In genomic region chr20:63215101-63216040, GRCh38 we compare ENCODE assay signal across 8 cellular contexts. TPM values are rescaled to one million over a fixed set of nuclear protein-coding genes. Genes with fewer than 3 reads are reported as not detected.
DNase-seq lines count a peak whose midpoint lies in the region; ATAC-seq, FAIRE-seq and TF ChIP-seq lines count a peak whose summit lies in the region.

No MANE protein-coding gene starts in this region.

- CTCF ChIA-PET in HepG2 (lab: Yijun Ruan, JAX; ENCODE audit: low intra/inter-chr PET ratio, low total read pairs) = interaction anchor here (0.8 to 2.8 kb wide), 2 partner anchors 32 to 159 kb away, joined by 3 to 18 read pairs; no protein-coding TSS in a partner anchor

- H3K27ac Mint-ChIP-seq in central memory CD8-positive, alpha-beta T cell (ENCODE audit: low read depth) = peak overlapping the region; percentile 92

- peak overlapping the region; percentile 45 for H3K4me3 ChIP-seq in GM12875 (ENCODE audit: low read depth, low read length)
- peak overlapping the region; percentile 74 to 97 (median 80) for H3K4me3 ChIP-seq in HepG2 (replicated peaks in 1 of 3; ENCODE audit: insufficient read depth in 1 of 3, low read depth in 2 of 3, low read length in 3 of 3)

- BruUV-seq in HepG2 (replicated peaks; lab: Mats Ljungman, UMichigan) = TSS peak; percentile 69

- TF ChIP-seq RAD21 in HepG2 (CRISPR knock-in tag; IDR thresholded peaks at IDR 0.05) = peak; percentile 69

- in situ Hi-C loops in HepG2 (cut with HindIII; ENCODE audit: extremely low pct_ligation_motif_present, low pct_unique_long_range_greater_than_20kb) = no loop called here

- peak; percentile 4 to 46; a peak in 1 of 4 replicates for TF ChIP-seq POLR2A in HepG2 (IDR thresholded peaks at IDR 0.05; ENCODE audit: insufficient read depth in 1 of 2, low read depth in 2 of 2, low read length in 2 of 2)

- H3K4me1 ChIP-seq in HepG2 (ENCODE audit: insufficient read depth, low read length) = peaks cover 69% of the 10 kb centered on the region

- H3K4me3 Mint-ChIP-seq in central memory CD8-positive, alpha-beta T cell = peak overlapping the region; percentile 87

- H3K4me1 Mint-ChIP-seq in central memory CD8-positive, alpha-beta T cell = peaks cover 54% of the 10 kb centered on the region

- H3K4me2 ChIP-seq in HepG2 (ENCODE audit: low read depth, low read length) = peak overlapping the region; percentile 84

- H3K9me3 Mint-ChIP-seq in central memory CD8-positive, alpha-beta T cell = no peaks in the 10 kb centered on the region

- no peak for FAIRE-seq in RCC 7860 (lab: Jason Lieb, UNC)
- FAIRE-seq in HepG2 (lab: Jason Lieb, UNC) = peak; percentile 92

- H3K79me2 ChIP-seq in HepG2 (ENCODE audit: insufficient read depth, low read length) = peaks cover 50% of the 10 kb centered on the region

- H3K27ac ChIP-seq in HepG2 (ENCODE audit: extremely low read length, insufficient read depth, low read length) (peak overlapping the region; percentile 70), substantia nigra (ENCODE audit: low read depth, low read length, poor library complexity, severe bottlenecking) (peak overlapping the region; percentile 61)

- peak overlapping the region; percentile 97 for H3K9ac ChIP-seq in HepG2 (ENCODE audit: insufficient read depth, low read depth, low read length)

- H3K36me3 Mint-ChIP-seq in central memory CD8-positive, alpha-beta T cell (ENCODE audit: insufficient read depth) = peaks cover 20% of the 10 kb centered on the region

- H3K9me3 ChIP-seq in HepG2 (ENCODE audit: low read length) = no peaks in the 10 kb centered on the region

- H3K27me3 Mint-ChIP-seq in central memory CD8-positive, alpha-beta T cell = no peaks in the 10 kb centered on the region

- 2% methylated on average over 52 of the region's 81 CpGs for WGBS in HepG2 (ENCODE audit: low lambda C conversion rate)

- no peak overlapping the region for H2AFZ ChIP-seq in HepG2 (ENCODE audit: low read length)

- intact Hi-C loops in HepG2 (cut with micrococcal nuclease; ENCODE audit: unreplicated experiment) = loop anchor here (5.0 kb wide), 1 partner anchor 33 kb away; no protein-coding TSS in a partner anchor

- TF ChIP-seq EP300 in HepG2 (IDR thresholded peaks at IDR 0.05; ENCODE audit: low read depth in 2 of 2, low read length in 2 of 2) (no peak), HepG2 (CRISPR knock-in tag; IDR thresholded peaks at IDR 0.05; ENCODE audit: borderline replicate concordance) (no peak)

- ATAC-seq in HG03103 (IDR thresholded peaks at IDR 0.05; ENCODE audit: low read depth, unreplicated experiment) (peak; percentile 22), HepG2 (peak; percentile 61), HG02981 (IDR thresholded peaks at IDR 0.05; ENCODE audit: unreplicated experiment) (no peak)
- no peak for ATAC-seq in central memory CD8-positive, alpha-beta T cell (replicated peaks; ENCODE audit: extremely low read depth, poor library complexity, severe bottlenecking)

- POLR2A ChIA-PET in HepG2 (lab: Yijun Ruan, JAX) = interaction anchor here (0.5 to 1.8 kb wide), 5 partner anchors 9 to 495 kb away, joined by 3 to 8 read pairs (median 4); partner anchors contain the start of gene ARFGAP1

- peaks cover 46% of the 10 kb centered on the region for H4K20me1 ChIP-seq in HepG2 (ENCODE audit: insufficient read depth, low read length)

- TF ChIP-seq CTCF in GM12875 (IDR thresholded peaks at IDR 0.05; ENCODE audit: borderline replicate concordance, insufficient read depth, low read depth, low read length) = peak; percentile 35; the same call in 1 of the 2 replicates
- TF ChIP-seq CTCF in HepG2 (CRISPR knock-in tag; IDR thresholded peaks at IDR 0.05) = peak; percentile 90

- DNase-seq in AG20443 (ENCODE audit: low spot score) = peak; percentile 83
- DNase-seq in RCC 7860 (ENCODE audit: low spot score) = peak; percentile 54
- no peak for DNase-seq in central memory CD8-positive, alpha-beta T cell (ENCODE audit: low spot score in 2 of 2)
- DNase-seq in HepG2 (ENCODE audit: low spot score) = peak; percentile 79
- peak in 6 of 49 donors; percentile 52 to 67 (median 56) for DNase-seq in substantia nigra (lab: John Stamatoyannopoulos, UW)

- H3K36me3 ChIP-seq in HepG2 (replicated peaks in 1 of 2; ENCODE audit: control insufficient read depth in 1 of 2, insufficient read depth in 2 of 2, low read length in 2 of 2) = peaks cover 22 to 43% of the 10 kb centered on the region in 2 experiments

- H3K27me3 ChIP-seq in HepG2 (ENCODE audit: control insufficient read depth in 1 of 2, insufficient read depth in 2 of 2, low read length in 2 of 2) = peaks cover 13 to 29% of the 10 kb centered on the region in 2 experiments; a peak in 4 of 5 replicates

RNA-seq across cellular contexts. Expression of gene YTHDF1, which starts 0.6 kb away (rescaled TPM):
- 37.7 and 39.8 TPM in 2 replicates for total RNA-seq in HepG2 (2016; rRNA removed; fragmentation: Illumina TruSeq; extraction: Trizol)
- total RNA-seq in HepG2 (2016; cell fraction: cytosol; rRNA removed; fragmentation: Illumina TruSeq; extraction: Trizol; ENCODE audit: low read depth) = 15.1 and 15.2 TPM in 2 replicates
- 35.8 and 37.7 TPM in 2 replicates for total RNA-seq in HepG2 (2016; cell fraction: insoluble cytoplasmic fraction; rRNA removed; fragmentation: Illumina TruSeq; extraction: Trizol)
- total RNA-seq in HepG2 (2016; cell fraction: membrane; rRNA removed; fragmentation: Illumina TruSeq; extraction: Trizol) = 41.8 and 42.4 TPM in 2 replicates
- total RNA-seq in HepG2 (2016; cell fraction: nucleus; rRNA removed; fragmentation: Illumina TruSeq; extraction: Trizol) = 28.2 and 31.2 TPM in 2 replicates
- polyA plus RNA-seq in HepG2 (2011; rRNA removed) = 34.5 and 36.4 TPM in 2 replicates
- polyA plus RNA-seq in HepG2 (2011; cell fraction: cytosol; rRNA removed) = 27.2 and 28.5 TPM in 2 replicates
- polyA plus RNA-seq in HepG2 (2011; cell fraction: nucleus; rRNA removed) = 36.7 and 41.9 TPM in 2 replicates
- 36.8 and 38.5 TPM in 2 replicates for polyA plus RNA-seq in HepG2 (2012)
- polyA plus RNA-seq in HepG2 (2016; cell fraction: cytosol; fragmentation: Illumina TruSeq; extraction: Trizol; ENCODE audit: low read depth) = 9.5 and 11.3 TPM in 2 replicates
- polyA plus RNA-seq in HepG2 (2016; cell fraction: insoluble cytoplasmic fraction; fragmentation: Illumina TruSeq; extraction: Trizol; ENCODE audit: low read depth) = 51.6 and 60.0 TPM in 2 replicates
- 29.6 and 31.9 TPM in 2 replicates for polyA plus RNA-seq in HepG2 (2016; cell fraction: membrane; fragmentation: Illumina TruSeq; extraction: Trizol; ENCODE audit: low read depth)
- polyA plus RNA-seq in HepG2 (2016; cell fraction: nucleus; fragmentation: Illumina TruSeq; extraction: Trizol; ENCODE audit: insufficient read depth, low read depth) = 75.9 and 78.1 TPM in 2 replicates
- 40.3 and 47.9 TPM in 2 replicates for polyA minus RNA-seq in HepG2 (2011; rRNA and poly(A)+ RNA removed; ENCODE audit: low replicate concordance)
- polyA minus RNA-seq in HepG2 (2011; cell fraction: cytosol; rRNA and poly(A)+ RNA removed) = 30.1 and 32.4 TPM in 2 replicates
- 17.8 and 21.1 TPM in 2 replicates for polyA minus RNA-seq in HepG2 (2011; cell fraction: nucleus; rRNA and poly(A)+ RNA removed)

RNA-seq across cellular contexts. Expression of gene BIRC7, which starts 20.3 kb away (rescaled TPM):
- total RNA-seq in HepG2 (2016; rRNA removed; fragmentation: Illumina TruSeq; extraction: Trizol) = 0.20 and 0.27 TPM in 2 replicates
- not detected in 2 replicates for total RNA-seq in HepG2 (2016; cell fraction: cytosol; rRNA removed; fragmentation: Illumina TruSeq; extraction: Trizol; ENCODE audit: low read depth)
- 0.33 and 0.45 TPM in 2 replicates for total RNA-seq in HepG2 (2016; cell fraction: insoluble cytoplasmic fraction; rRNA removed; fragmentation: Illumina TruSeq; extraction: Trizol)
- 0.12 and 0.17 TPM in 2 replicates for total RNA-seq in HepG2 (2016; cell fraction: membrane; rRNA removed; fragmentation: Illumina TruSeq; extraction: Trizol)
- 0.28 and 0.53 TPM in 2 replicates for total RNA-seq in HepG2 (2016; cell fraction: nucleus; rRNA removed; fragmentation: Illumina TruSeq; extraction: Trizol)
- 5.1 and 8.6 TPM in 2 replicates for polyA plus RNA-seq in HepG2 (2011; rRNA removed)
- polyA plus RNA-seq in HepG2 (2011; cell fraction: cytosol; rRNA removed) = 4.3 and 7.9 TPM in 2 replicates
- polyA plus RNA-seq in HepG2 (2011; cell fraction: nucleus; rRNA removed) = 81.1 and 86.7 TPM in 2 replicates
- 2.6 and 6.6 TPM in 2 replicates for polyA plus RNA-seq in HepG2 (2012)
- 0.14 TPM in 1 of 2 replicates, not detected in the other for polyA plus RNA-seq in HepG2 (2016; cell fraction: cytosol; fragmentation: Illumina TruSeq; extraction: Trizol; ENCODE audit: low read depth)
- polyA plus RNA-seq in HepG2 (2016; cell fraction: insoluble cytoplasmic fraction; fragmentation: Illumina TruSeq; extraction: Trizol; ENCODE audit: low read depth) = 0.37 TPM in 1 of 2 replicates, not detected in the other
- 0.29 TPM in 1 of 2 replicates, not detected in the other for polyA plus RNA-seq in HepG2 (2016; cell fraction: membrane; fragmentation: Illumina TruSeq; extraction: Trizol; ENCODE audit: low read depth)
- 0.62 and 0.85 TPM in 2 replicates for polyA plus RNA-seq in HepG2 (2016; cell fraction: nucleus; fragmentation: Illumina TruSeq; extraction: Trizol; ENCODE audit: insufficient read depth, low read depth)
- 0.37 and 4.3 TPM in 2 replicates for polyA minus RNA-seq in HepG2 (2011; rRNA and poly(A)+ RNA removed; ENCODE audit: low replicate concordance)
- 2.0 and 2.2 TPM in 2 replicates for polyA minus RNA-seq in HepG2 (2011; cell fraction: cytosol; rRNA and poly(A)+ RNA removed)
- polyA minus RNA-seq in HepG2 (2011; cell fraction: nucleus; rRNA and poly(A)+ RNA removed) = 6.4 and 9.9 TPM in 2 replicates

RNA-seq across cellular contexts. Expression of gene NKAIN4, which starts 38.9 kb away (rescaled TPM):
- not detected in 2 replicates for total RNA-seq in HepG2 (2016; rRNA removed; fragmentation: Illumina TruSeq; extraction: Trizol)
- total RNA-seq in HepG2 (2016; cell fraction: cytosol; rRNA removed; fragmentation: Illumina TruSeq; extraction: Trizol; ENCODE audit: low read depth) = not detected in 2 replicates
- not detected in 2 replicates for total RNA-seq in HepG2 (2016; cell fraction: insoluble cytoplasmic fraction; rRNA removed; fragmentation: Illumina TruSeq; extraction: Trizol)
- total RNA-seq in HepG2 (2016; cell fraction: membrane; rRNA removed; fragmentation: Illumina TruSeq; extraction: Trizol) = not detected in 2 replicates
- total RNA-seq in HepG2 (2016; cell fraction: nucleus; rRNA removed; fragmentation: Illumina TruSeq; extraction: Trizol) = not detected in 2 replicates
- not detected in 2 replicates for polyA plus RNA-seq in HepG2 (2011; rRNA removed)
- not detected in 2 replicates for polyA plus RNA-seq in HepG2 (2011; cell fraction: cytosol; rRNA removed)
- not detected in 2 replicates for polyA plus RNA-seq in HepG2 (2011; cell fraction: nucleus; rRNA removed)
- polyA plus RNA-seq in HepG2 (2012) = 0.27 TPM in 1 of 2 replicates, not detected in the other
- polyA plus RNA-seq in HepG2 (2016; cell fraction: cytosol; fragmentation: Illumina TruSeq; extraction: Trizol; ENCODE audit: low read depth) = not detected in 2 replicates
- polyA plus RNA-seq in HepG2 (2016; cell fraction: insoluble cytoplasmic fraction; fragmentation: Illumina TruSeq; extraction: Trizol; ENCODE audit: low read depth) = not detected in 2 replicates
- not detected in 2 replicates for polyA plus RNA-seq in HepG2 (2016; cell fraction: membrane; fragmentation: Illumina TruSeq; extraction: Trizol; ENCODE audit: low read depth)
- not detected in 2 replicates for polyA plus RNA-seq in HepG2 (2016; cell fraction: nucleus; fragmentation: Illumina TruSeq; extraction: Trizol; ENCODE audit: insufficient read depth, low read depth)
- not detected in 2 replicates for polyA minus RNA-seq in HepG2 (2011; rRNA and poly(A)+ RNA removed; ENCODE audit: low replicate concordance)
- not detected in 2 replicates for polyA minus RNA-seq in HepG2 (2011; cell fraction: cytosol; rRNA and poly(A)+ RNA removed)
- not detected in 2 replicates for polyA minus RNA-seq in HepG2 (2011; cell fraction: nucleus; rRNA and poly(A)+ RNA removed)

RNA-seq across cellular contexts. Expression of gene ARFGAP1, which starts 57.2 kb away (rescaled TPM):
- total RNA-seq in HepG2 (2016; rRNA removed; fragmentation: Illumina TruSeq; extraction: Trizol) = 51.4 and 132 TPM in 2 replicates
- 32.3 and 33.5 TPM in 2 replicates for total RNA-seq in HepG2 (2016; cell fraction: cytosol; rRNA removed; fragmentation: Illumina TruSeq; extraction: Trizol; ENCODE audit: low read depth)
- 44.4 and 147 TPM in 2 replicates for total RNA-seq in HepG2 (2016; cell fraction: insoluble cytoplasmic fraction; rRNA removed; fragmentation: Illumina TruSeq; extraction: Trizol)
- 36.6 and 38.2 TPM in 2 replicates for total RNA-seq in HepG2 (2016; cell fraction: membrane; rRNA removed; fragmentation: Illumina TruSeq; extraction: Trizol)
- total RNA-seq in HepG2 (2016; cell fraction: nucleus; rRNA removed; fragmentation: Illumina TruSeq; extraction: Trizol) = 173 and 206 TPM in 2 replicates
- polyA plus RNA-seq in HepG2 (2011; rRNA removed) = 132 and 173 TPM in 2 replicates
- polyA plus RNA-seq in HepG2 (2011; cell fraction: cytosol; rRNA removed) = 40.1 and 86.0 TPM in 2 replicates
- polyA plus RNA-seq in HepG2 (2011; cell fraction: nucleus; rRNA removed) = 1,804 and 3,077 TPM in 2 replicates
- polyA plus RNA-seq in HepG2 (2012) = 112 and 149 TPM in 2 replicates
- polyA plus RNA-seq in HepG2 (2016; cell fraction: cytosol; fragmentation: Illumina TruSeq; extraction: Trizol; ENCODE audit: low read depth) = 5.1 and 5.7 TPM in 2 replicates
- 47.2 and 54.2 TPM in 2 replicates for polyA plus RNA-seq in HepG2 (2016; cell fraction: insoluble cytoplasmic fraction; fragmentation: Illumina TruSeq; extraction: Trizol; ENCODE audit: low read depth)
- polyA plus RNA-seq in HepG2 (2016; cell fraction: membrane; fragmentation: Illumina TruSeq; extraction: Trizol; ENCODE audit: low read depth) = 13.3 and 16.2 TPM in 2 replicates
- polyA plus RNA-seq in HepG2 (2016; cell fraction: nucleus; fragmentation: Illumina TruSeq; extraction: Trizol; ENCODE audit: insufficient read depth, low read depth) = 572 and 622 TPM in 2 replicates
- 69.2 and 278 TPM in 2 replicates for polyA minus RNA-seq in HepG2 (2011; rRNA and poly(A)+ RNA removed; ENCODE audit: low replicate concordance)
- 47.8 and 61.7 TPM in 2 replicates for polyA minus RNA-seq in HepG2 (2011; cell fraction: cytosol; rRNA and poly(A)+ RNA removed)
- 203 and 232 TPM in 2 replicates for polyA minus RNA-seq in HepG2 (2011; cell fraction: nucleus; rRNA and poly(A)+ RNA removed)

Comparison
In these comparisons a context has a peak if more than half of its experiments do, and no peak if none do; other contexts are left out.
1. DNase-seq: peak in AG20443 (single experiment), RCC 7860 (single experiment) and HepG2 (single experiment); none in central memory CD8-positive, alpha-beta T cell (0 of 2).
2. ATAC-seq: peak in HG03103 (single experiment) and HepG2 (single experiment); none in central memory CD8-positive, alpha-beta T cell (single experiment) and HG02981 (single experiment).